In genomic region chr1:201170533-201171062, GRCh38 we compare ENCODE assay signal across 8 cellular contexts. TPM values are rescaled to one million over a fixed set of nuclear protein-coding genes. Genes with fewer than 3 reads are reported as not detected.
DNase-seq lines count a peak whose midpoint lies in the region; ATAC-seq and TF ChIP-seq lines count a peak whose summit lies in the region.

No MANE protein-coding gene starts in this region.

- H3K9me2 ChIP-seq in Loucy (replicated peaks; ENCODE audit: low read depth, low read length): no peaks in the 10 kb centered on the region

- peak; percentile 97 for ATAC-seq in RWPE2 (ENCODE audit: low read depth)

- H3K4me3 ChIP-seq in Loucy (ENCODE audit: low read length, poor library complexity, severe bottlenecking) (peak overlapping the region; percentile 51), RWPE2 (ENCODE audit: severe bottlenecking) (peak overlapping the region; percentile 32), foreskin fibroblast (ENCODE audit: low read depth in 1 of 2, low read length in 2 of 2) (peak overlapping the region; percentile 65 to 70), neural progenitor cell (peak overlapping the region; percentile 64)

- H3F3A ChIP-seq in Loucy (ENCODE audit: low read depth) (no peaks in the 10 kb centered on the region), neural progenitor cell (ENCODE audit: low read depth) (peaks cover 18% of the 10 kb centered on the region)

- peaks cover 5% of the 10 kb centered on the region for H3K27me3 ChIP-seq in Loucy (ENCODE audit: insufficient read depth, low read length, poor library complexity, severe bottlenecking)
- no peaks in the 10 kb centered on the region for H3K27me3 ChIP-seq in RWPE2 (ENCODE audit: insufficient read depth, poor library complexity, severe bottlenecking)
- peaks cover 27% of the 10 kb centered on the region for H3K27me3 ChIP-seq in neural progenitor cell

- H3K9ac ChIP-seq in Loucy (ENCODE audit: low read depth, low read length, poor library complexity, severe bottlenecking) (no peak overlapping the region), neural progenitor cell (no peak overlapping the region)

- H3K27ac ChIP-seq in RWPE2 (ENCODE audit: poor library complexity, severe bottlenecking) (peak overlapping the region; percentile 11), neural progenitor cell (no peak overlapping the region)

- peaks cover 11% of the 10 kb centered on the region for H3K27me3 Mint-ChIP-seq in neural progenitor cell (ENCODE audit: insufficient read depth, low read depth)

- H3K4me2 ChIP-seq in Loucy (ENCODE audit: low read depth, low read length, poor library complexity, severe bottlenecking): peak overlapping the region; percentile 67
- H3K4me2 ChIP-seq in neural progenitor cell: peak overlapping the region; percentile 91

- no peaks in the 10 kb centered on the region for H3K36me3 Mint-ChIP-seq in neural progenitor cell

- H4K20me1 ChIP-seq in Loucy (ENCODE audit: insufficient read depth, low read length, poor library complexity, severe bottlenecking) (no peaks in the 10 kb centered on the region), neural progenitor cell (ENCODE audit: low read depth) (no peaks in the 10 kb centered on the region)

- peaks cover 17% of the 10 kb centered on the region for H3K4me1 Mint-ChIP-seq in neural progenitor cell

- H2AFZ ChIP-seq in Loucy (ENCODE audit: low read length): peak overlapping the region; percentile 73
- H2AFZ ChIP-seq in neural progenitor cell (replicated peaks): peak overlapping the region; percentile 91

- H3K4me1 ChIP-seq in Loucy (ENCODE audit: insufficient read depth, low read length, poor library complexity, severe bottlenecking) (no peaks in the 10 kb centered on the region), RWPE2 (ENCODE audit: insufficient read depth, poor library complexity, severe bottlenecking) (peaks cover 14% of the 10 kb centered on the region), neural progenitor cell (no peaks in the 10 kb centered on the region)

- DNase-seq in ELF-1 (ENCODE audit: low read depth, low spot score) (peak; percentile 96), H4 (ENCODE audit: low spot score) (peak; percentile 80), RWPE2 (ENCODE audit: low spot score) (peak; percentile 95), activated gamma-delta T cell (lab: John Stamatoyannopoulos, UW) (peak; percentile 44), foreskin fibroblast (peak; percentile 96 to 98), neural progenitor cell (ENCODE audit: low spot score) (peak; percentile 88), stromal cell of bone marrow (ENCODE audit: low read depth) (peak; percentile 86)

- no peaks in the 10 kb centered on the region for H3K9me3 Mint-ChIP-seq in neural progenitor cell

- H3K4me3 Mint-ChIP-seq in neural progenitor cell: peak overlapping the region; percentile 78

- H3K36me3 ChIP-seq in Loucy (ENCODE audit: insufficient read depth, low read length) (no peaks in the 10 kb centered on the region), RWPE2 (ENCODE audit: low read depth) (no peaks in the 10 kb centered on the region), neural progenitor cell (no peaks in the 10 kb centered on the region)

- no peaks in the 10 kb centered on the region for H3K9me3 ChIP-seq in Loucy (ENCODE audit: insufficient read depth, low read depth, low read length)
- H3K9me3 ChIP-seq in RWPE2 (ENCODE audit: severe bottlenecking): no peaks in the 10 kb centered on the region
- no peaks in the 10 kb centered on the region for H3K9me3 ChIP-seq in neural progenitor cell (ENCODE audit: low read depth)

- H3K79me2 ChIP-seq in Loucy (ENCODE audit: insufficient read depth, low read length) (no peaks in the 10 kb centered on the region), neural progenitor cell (ENCODE audit: low read depth) (no peaks in the 10 kb centered on the region)

- no peak for TF ChIP-seq CTCF in Loucy (conservative IDR thresholded peaks at IDR 0.05; ENCODE audit: low read length)
- TF ChIP-seq CTCF in RWPE2 (IDR thresholded peaks at IDR 0.05; ENCODE audit: poor library complexity, severe bottlenecking): no peak
- no peak for TF ChIP-seq CTCF in foreskin fibroblast (IDR thresholded peaks at IDR 0.05; ENCODE audit: low read depth, low read length)
- TF ChIP-seq CTCF in neural progenitor cell (IDR thresholded peaks at IDR 0.05): no peak

- H3K27ac Mint-ChIP-seq in neural progenitor cell: no peak overlapping the region

RNA-seq across cellular contexts. Expression of gene TMEM9, which starts 16.3 kb away (rescaled TPM):
- total RNA-seq in H4 (2014; rRNA removed; shearing (Covaris generic)): 81.6 and 97.5 TPM in 2 replicates
- 109 and 187 TPM in 2 replicates for total RNA-seq in neural progenitor cell (ENCODE audit: low replicate concordance)

RNA-seq across cellular contexts. Expression of gene IGFN1, which starts 20.0 kb away (rescaled TPM):
- 0.14 TPM in 1 of 2 replicates, not detected in the other for total RNA-seq in H4 (2014; rRNA removed; shearing (Covaris generic))
- total RNA-seq in neural progenitor cell (ENCODE audit: low replicate concordance): 0.15 TPM in 1 of 2 replicates, not detected in the other

RNA-seq across cellular contexts. Expression of gene ASCL5, which starts 43.6 kb away (rescaled TPM):
- not detected in 2 replicates for total RNA-seq in H4 (2014; rRNA removed; shearing (Covaris generic))
- total RNA-seq in neural progenitor cell (ENCODE audit: low replicate concordance): not detected in 2 replicates

RNA-seq across cellular contexts. Expression of gene CACNA1S, which starts 58.4 kb away (rescaled TPM):
- not detected in 2 replicates for total RNA-seq in H4 (2014; rRNA removed; shearing (Covaris generic))
- 0.11 and 0.12 TPM in 2 replicates for total RNA-seq in neural progenitor cell (ENCODE audit: low replicate concordance)

Comparison
In these comparisons a context has a peak if more than half of its experiments do, and no peak if none do; other contexts are left out.
1. DNase-seq: peak in every context shown above with its lines; median percentile 97 in foreskin fibroblast; 96 in ELF-1; 95 in RWPE2; 88 in neural progenitor cell; 86 in stromal cell of bone marrow; 80 in H4; 44 in activated gamma-delta T cell.